8 cellular contexts compared by ENCODE assay signal in genomic region chr1:229227298-229227919, GRCh38. TPM values are rescaled to one million over a fixed set of nuclear protein-coding genes. Genes with fewer than 3 reads are reported as not detected.
DNase-seq lines count a peak whose midpoint lies in the region; ATAC-seq and TF ChIP-seq lines count a peak whose summit lies in the region.

No MANE protein-coding gene starts in this region.

- H3K36me3 ChIP-seq in RWPE2 (ENCODE audit: low read depth) = no peaks in the 10 kb centered on the region
- H3K36me3 ChIP-seq in thyroid gland = no peaks in the 10 kb centered on the region

- H3K9me3 ChIP-seq in RWPE2 (ENCODE audit: severe bottlenecking) = no peaks in the 10 kb centered on the region
- H3K9me3 ChIP-seq in thyroid gland = no peaks in the 10 kb centered on the region

- H3K27me3 ChIP-seq in RWPE2 (ENCODE audit: insufficient read depth, poor library complexity, severe bottlenecking) (no peaks in the 10 kb centered on the region), thyroid gland (no peaks in the 10 kb centered on the region)

- TF ChIP-seq CTCF in RWPE2 (IDR thresholded peaks at IDR 0.05; ENCODE audit: poor library complexity, severe bottlenecking) (peak; percentile 71), fibroblast of villous mesenchyme (IDR thresholded peaks at IDR 0.05; ENCODE audit: insufficient read depth, low read depth, low read length) (peak; percentile 87), omental fat pad (IDR thresholded peaks at IDR 0.05) (no peak), thyroid gland (IDR thresholded peaks at IDR 0.05) (peak; percentile 82 to 93 (median 88))

- peak; percentile 66 for DNase-seq in ELR (ENCODE audit: low read depth)
- DNase-seq in MV-4-11 (lab: John Stamatoyannopoulos, UW) = peak; percentile 47
- DNase-seq in RWPE2 (ENCODE audit: low spot score) = no peak
- peak; percentile 70 for DNase-seq in activated T-helper 9 cell treated with anti-CD3 and anti-CD28 coated beads, Interleukin-2, amount 50 U/mL, for 16 hours (ENCODE audit: low read depth)
- DNase-seq in fibroblast of villous mesenchyme (ENCODE audit: low read depth) = peak; percentile 79
- peak; percentile 68 for DNase-seq in omental fat pad (ENCODE audit: low spot score)
- peak; percentile 78 to 88 for DNase-seq in thyroid gland

- TF ChIP-seq POLR2A in thyroid gland (IDR thresholded peaks at IDR 0.05) = no peak

- H3K4me1 ChIP-seq in RWPE2 (ENCODE audit: insufficient read depth, poor library complexity, severe bottlenecking) (peaks cover 37% of the 10 kb centered on the region), thyroid gland (peaks cover 36 to 53% of the 10 kb centered on the region in 2 donors)

- intact Hi-C loops in thyroid gland (cut with DNase I) = loop anchor here (10.0 kb wide), 1 partner anchor 493 kb away; the partner anchor contains the start of gene RHOU

- ATAC-seq in RWPE2 (ENCODE audit: low read depth) (no peak), omental fat pad (ENCODE audit: low FRiP score) (peak; percentile 55), HG03025 (IDR thresholded peaks at IDR 0.05; ENCODE audit: low FRiP score, unreplicated experiment) (no peak)

- H3K27ac ChIP-seq in RWPE2 (ENCODE audit: poor library complexity, severe bottlenecking) (no peak overlapping the region), thyroid gland (peak overlapping the region in 2 of 3 donors; percentile 43 to 95)

- H3K4me3 ChIP-seq in RWPE2 (ENCODE audit: severe bottlenecking) (no peak overlapping the region), fibroblast of villous mesenchyme (ENCODE audit: low read depth, low read length) (no peak overlapping the region), thyroid gland (replicated peaks in 1 of 3) (no peak overlapping the region)

- 10% methylated on average over 15 of the region's 15 CpGs for WGBS in thyroid gland, 2 donors

RNA-seq across cellular contexts. Expression of gene RAB4A, which starts 43.5 kb away (rescaled TPM):
- total RNA-seq in fibroblast of villous mesenchyme (17.1 and 18.6 TPM in 2 replicates), omental fat pad (10 to 100 TPM; 20.5 to 30.9 (median 30.0) TPM), thyroid gland (10 to 100 TPM; 44.9 to 73.6 (median 60.2) TPM)

Comparison
In these comparisons a context has a peak if more than half of its experiments do, and no peak if none do; other contexts are left out.
1. CTCF ChIP-seq: peak in RWPE2 (single experiment), fibroblast of villous mesenchyme (single experiment) and thyroid gland (6 of 6); none in omental fat pad (0 of 3).